Comparison of ENCODE assay signal across 12 cellular contexts in the genomic region with DNA sequence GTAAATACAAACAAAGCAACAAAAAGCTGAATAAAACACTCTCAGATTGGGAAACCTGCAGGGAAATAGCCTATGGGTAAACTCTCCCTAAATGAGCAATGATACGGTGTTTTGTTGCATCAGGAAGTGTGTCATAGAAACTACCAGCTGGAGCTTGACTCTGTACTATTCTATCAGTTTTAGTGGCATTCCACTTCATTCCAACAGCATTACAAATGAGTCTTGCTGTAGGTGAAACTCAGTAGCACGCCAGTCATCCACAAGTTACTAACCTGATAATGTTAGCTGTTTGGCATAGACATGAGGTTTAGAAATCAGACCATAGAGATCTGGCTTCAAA. TPM values are rescaled to one million over a fixed set of nuclear protein-coding genes. Genes with fewer than 3 reads are reported as not detected.
DNase-seq lines count a peak whose midpoint lies in the region; ATAC-seq and TF ChIP-seq lines count a peak whose summit lies in the region.
"Had no signal": no experiment of that assay in that cellular context is flagged by ENCODE, and none has a peak within 500 bp of the region (broad histone marks: within the 10 kb centered on the region; RNA-seq: fewer than 3 reads in every experiment).

No MANE protein-coding gene starts in this region.

- H3K4me1 Mint-ChIP-seq in activated CD4-positive, alpha-beta T cell treated with anti-CD3 and anti-CD28 coated beads for 36 hours = peaks cover 2% of the 10 kb centered on the region
- H3K4me1 Mint-ChIP-seq in activated T-helper 17 cell treated with anti-CD3 and anti-CD28 coated beads, Interleukin-2, amount 50 U/mL, for 72 hours = no peaks in the 10 kb centered on the region
- H3K4me1 Mint-ChIP-seq in nephron progenitor cell = peaks cover 6% of the 10 kb centered on the region

- no peak for DNase-seq in activated CD4-positive, alpha-beta T cell treated with anti-CD3 and anti-CD28 coated beads for 36 hours
- no peak for DNase-seq in activated CD4-positive, alpha-beta T cell treated with anti-CD3 and anti-CD28 coated beads, Interleukin-2, amount 50 U/mL, for 4 hours
- DNase-seq in glomerular endothelial cell (ENCODE audit: extremely low read depth, low read depth, low spot score) (peak; percentile 57), stromal cell of bone marrow (ENCODE audit: low read depth) (peak; percentile 48), nephron progenitor cell (no peak), mesenteric fat pad (ENCODE audit: low spot score) (no peak)
- no peak for DNase-seq in activated CD4-positive, alpha-beta T cell treated with anti-CD3 and anti-CD28 coated beads, Interleukin-2, amount 50 U/mL, for 1 hour
- DNase-seq: activated naive CD4-positive, alpha-beta T cell treated with anti-CD3 and anti-CD28 coated beads, Interleukin-2, amount 50 U/mL, for 16 hours; natural killer cell; NCI-H1105; thyroid gland had no signal

- H3K36me3 Mint-ChIP-seq in activated CD4-positive, alpha-beta T cell treated with anti-CD3 and anti-CD28 coated beads for 36 hours (ENCODE audit: low read depth) = no peaks in the 10 kb centered on the region
- H3K36me3 Mint-ChIP-seq in activated T-helper 17 cell treated with anti-CD3 and anti-CD28 coated beads, Interleukin-2, amount 50 U/mL, for 72 hours (ENCODE audit: low read depth) = no peaks in the 10 kb centered on the region
- H3K36me3 Mint-ChIP-seq in nephron progenitor cell (ENCODE audit: low read depth) = no peaks in the 10 kb centered on the region
- H3K36me3 Mint-ChIP-seq: natural killer cell had no signal

- no peaks in the 10 kb centered on the region for H3K9me3 Mint-ChIP-seq in activated CD4-positive, alpha-beta T cell treated with anti-CD3 and anti-CD28 coated beads for 36 hours (ENCODE audit: low read depth)
- peaks cover 5% of the 10 kb centered on the region for H3K9me3 Mint-ChIP-seq in activated T-helper 17 cell treated with anti-CD3 and anti-CD28 coated beads, Interleukin-2, amount 50 U/mL, for 72 hours
- peaks cover 13% of the 10 kb centered on the region for H3K9me3 Mint-ChIP-seq in nephron progenitor cell
- H3K9me3 Mint-ChIP-seq: natural killer cell had no signal

- no peak for TF ChIP-seq CTCF in nephron progenitor cell (IDR thresholded peaks at IDR 0.05)

- peak; percentile 77 for ATAC-seq in activated CD4-positive, alpha-beta T cell treated with anti-CD3 and anti-CD28 coated beads for 36 hours
- peak; percentile 52 for ATAC-seq in activated T-helper 17 cell treated with anti-CD3 and anti-CD28 coated beads, Interleukin-2, amount 50 U/mL, for 72 hours (replicated peaks)
- ATAC-seq: natural killer cell had no signal

- no peak overlapping the region for H3K4me3 Mint-ChIP-seq in activated CD4-positive, alpha-beta T cell treated with anti-CD3 and anti-CD28 coated beads for 36 hours
- no peak overlapping the region for H3K4me3 Mint-ChIP-seq in activated T-helper 17 cell treated with anti-CD3 and anti-CD28 coated beads, Interleukin-2, amount 50 U/mL, for 72 hours
- H3K4me3 Mint-ChIP-seq in nephron progenitor cell = no peak overlapping the region
- H3K4me3 Mint-ChIP-seq: natural killer cell had no signal

- CTCF ChIA-PET in activated CD4-positive, alpha-beta T cell treated with anti-CD3 and anti-CD28 coated beads for 36 hours (lab: Charles Lee) = interaction anchor here (0.6 to 1.2 kb wide), 5 partner anchors 31 to 1320 kb away, joined by 3 to 8 read pairs (median 4); no protein-coding TSS in a partner anchor

- POLR2A ChIA-PET in activated CD4-positive, alpha-beta T cell treated with anti-CD3 and anti-CD28 coated beads for 36 hours (lab: Charles Lee) = no interaction called here

- intact Hi-C loops in activated CD4-positive, alpha-beta T cell treated with anti-CD3 and anti-CD28 coated beads for 36 hours (cut with DNase I, micrococcal nuclease) = loop anchor here in 1 of 2 experiments (2.0 kb wide), 1 partner anchor 43 kb away; no protein-coding TSS in a partner anchor

- H3K27me3 Mint-ChIP-seq in activated CD4-positive, alpha-beta T cell treated with anti-CD3 and anti-CD28 coated beads for 36 hours = peaks cover 8% of the 10 kb centered on the region
- H3K27me3 Mint-ChIP-seq in activated T-helper 17 cell treated with anti-CD3 and anti-CD28 coated beads, Interleukin-2, amount 50 U/mL, for 72 hours = peaks cover 23% of the 10 kb centered on the region
- H3K27me3 Mint-ChIP-seq in nephron progenitor cell (ENCODE audit: low read depth, poor library complexity) = peaks cover 9% of the 10 kb centered on the region

- no peak overlapping the region for H3K27ac Mint-ChIP-seq in activated CD4-positive, alpha-beta T cell treated with anti-CD3 and anti-CD28 coated beads for 36 hours
- H3K27ac Mint-ChIP-seq in activated T-helper 17 cell treated with anti-CD3 and anti-CD28 coated beads, Interleukin-2, amount 50 U/mL, for 72 hours = no peak overlapping the region
- no peak overlapping the region for H3K27ac Mint-ChIP-seq in nephron progenitor cell
- H3K27ac Mint-ChIP-seq: natural killer cell had no signal

RNA-seq across cellular contexts. Expression of a gene that starts 24.9 kb away (rescaled TPM):
- total RNA-seq in activated CD4-positive, alpha-beta T cell treated with anti-CD3 and anti-CD28 coated beads for 36 hours = not detected
- total RNA-seq in activated T-helper 17 cell treated with anti-CD3 and anti-CD28 coated beads, Interleukin-2, amount 50 U/mL, for 72 hours = not detected
- total RNA-seq in glomerular endothelial cell = not detected in 2 replicates
- total RNA-seq in mesenteric fat pad = 0.26 TPM
- total RNA-seq: natural killer cell had no signal

RNA-seq across cellular contexts. Expression of a gene that starts 49.4 kb away (rescaled TPM):
- 1 to 10 TPM; 2.5 to 3.2 TPM for total RNA-seq in activated CD4-positive, alpha-beta T cell treated with anti-CD3 and anti-CD28 coated beads for 36 hours
- total RNA-seq in activated T-helper 17 cell treated with anti-CD3 and anti-CD28 coated beads, Interleukin-2, amount 50 U/mL, for 72 hours = 1 to 10 TPM in 1 of 2 donors, under 1 TPM in 1; 0.22 to 2.2 TPM
- total RNA-seq in glomerular endothelial cell = not detected in 2 replicates
- 16.3 TPM for total RNA-seq in mesenteric fat pad

Comparison
In these comparisons a context has a peak if more than half of its experiments do, and no peak if none do; other contexts are left out.
1. DNase-seq: peak in glomerular endothelial cell (single experiment) and stromal cell of bone marrow (single experiment); none in activated CD4-positive, alpha-beta T cell treated with anti-CD3 and anti-CD28 coated beads for 36 hours (single experiment), activated CD4-positive, alpha-beta T cell treated with anti-CD3 and anti-CD28 coated beads, Interleukin-2, amount 50 U/mL, for 4 hours (0 of 2), nephron progenitor cell (single experiment), mesenteric fat pad (single experiment) and activated CD4-positive, alpha-beta T cell treated with anti-CD3 and anti-CD28 coated beads, Interleukin-2, amount 50 U/mL, for 1 hour (single experiment).